Comparison of ENCODE assay signal across 8 cellular contexts in genomic region chr15:43800286-43801136, GRCh38. TPM values are rescaled to one million over a fixed set of nuclear protein-coding genes. Genes with fewer than 3 reads are reported as not detected.
DNase-seq lines count a peak whose midpoint lies in the region; ATAC-seq and TF ChIP-seq lines count a peak whose summit lies in the region.

TSS of gene HYPK (plus strand) at chr15:43800599. CDS start at chr15:43800623, 24 bp downstream.

- no peaks in the 10 kb centered on the region for H3K9me3 Mint-ChIP-seq in T-cell
- H3K9me3 Mint-ChIP-seq in type B pancreatic cell, result no peaks in the 10 kb centered on the region

- H3K9ac ChIP-seq in adipocyte (ENCODE audit: low read length), result peak within 1 kb of the TSS; percentile 97

- peaks cover 49% of the 10 kb centered on the region for H3K36me3 Mint-ChIP-seq in T-cell
- H3K36me3 Mint-ChIP-seq in type B pancreatic cell, result peaks cover 44% of the 10 kb centered on the region

- no peak for TF ChIP-seq CTCF in type B pancreatic cell (conservative IDR thresholded peaks at IDR 0.05)

- intact Hi-C loops in cardiac septum (cut with DNase I), result loop anchor here (2.0 kb wide), 1 partner anchor 24 kb away; the partner anchor contains the start of gene MFAP1
- intact Hi-C loops in posterior cingulate gyrus (cut with DNase I), result loop anchor here (1.0 kb wide), 1 partner anchor 24 kb away; the partner anchor contains the start of gene MFAP1

- peak; percentile 56 for DNase-seq in NCI-H1105 treated with DMSO at 0.1 percent for 48 hours (lab: John Stamatoyannopoulos, UW)
- peak; percentile 84 to 95 (median 92) for DNase-seq in T-cell
- peak; percentile 95 for DNase-seq in adipocyte (ENCODE audit: low read depth)
- peak; percentile 97 for DNase-seq in cardiac septum (ENCODE audit: low spot score)
- peak; percentile 88 to 99 (median 94) for DNase-seq in posterior cingulate gyrus
- DNase-seq in type B pancreatic cell (ENCODE audit: extremely low spot score, unreplicated experiment), result peak; percentile 90

- peak; percentile 86 for ATAC-seq in HG02571 (IDR thresholded peaks at IDR 0.05; ENCODE audit: unreplicated experiment)
- peak; percentile 96 to 99 (median 98) for ATAC-seq in T-cell (replicated peaks in 1 of 4)

- peaks cover 54% of the 10 kb centered on the region for H3K36me3 ChIP-seq in adipocyte (ENCODE audit: control insufficient read depth, insufficient read depth, low read length, severe bottlenecking)

- no peaks in the 10 kb centered on the region for H3K9me3 ChIP-seq in adipocyte (ENCODE audit: control insufficient read depth, low read length)

- no peaks in the 10 kb centered on the region for H3K27me3 ChIP-seq in adipocyte (replicated peaks; ENCODE audit: control insufficient read depth, insufficient read depth, low read length)

- H3K4me1 Mint-ChIP-seq in T-cell (peaks cover 49 to 54% (median 53%) of the 10 kb centered on the region in 3 donors), type B pancreatic cell (ENCODE audit: unreplicated experiment) (peaks cover 48% of the 10 kb centered on the region)

- POLR2A ChIA-PET in T-cell (lab: Charles Lee), result interaction anchor here (0.6 to 1.2 kb wide), 6 partner anchors 21 to 627 kb away, joined by 3 to 11 read pairs (median 4); partner anchors contain the start of genes MFAP1 (in 2 of the 2) and CTDSPL2 (in 1 of the 2)

- H3K4me3 Mint-ChIP-seq in T-cell (peak within 1 kb of the TSS; percentile 97 to 99 (median 99)), type B pancreatic cell (peak within 1 kb of the TSS; percentile 100)

- H3K27ac Mint-ChIP-seq in T-cell (peak within 1 kb of the TSS; percentile 98), type B pancreatic cell (peak within 1 kb of the TSS; percentile 95)

- CTCF ChIA-PET in T-cell (lab: Charles Lee), result interaction anchor here (0.6 to 1.4 kb wide), 4 partner anchors 10 to 55 kb away, joined by 3 to 5 read pairs (median 5); partner anchors contain the start of genes ELL3 (in 1 of the 2), MFAP1 (in 1 of the 2) and PDIA3 (in 1 of the 2)

- no peaks in the 10 kb centered on the region for H3K27me3 Mint-ChIP-seq in T-cell
- no peaks in the 10 kb centered on the region for H3K27me3 Mint-ChIP-seq in type B pancreatic cell

- H3K4me1 ChIP-seq in adipocyte (ENCODE audit: control insufficient read depth, insufficient read depth, low read length), result peaks cover 38% of the 10 kb centered on the region

- H3K4me3 ChIP-seq in GM08714 (ENCODE audit: low read length), result peak within 1 kb of the TSS; percentile 82
- H3K4me3 ChIP-seq in adipocyte (ENCODE audit: low read length), result peak within 1 kb of the TSS; percentile 96

RNA-seq across cellular contexts. Expression of gene HYPK, which starts in this region (rescaled TPM):
- 10 to 100 TPM; 19.2 to 23.6 (median 21.8) TPM for total RNA-seq in T-cell
- total RNA-seq in cardiac septum, result 11.7 TPM
- total RNA-seq in type B pancreatic cell (ENCODE audit: low replicate concordance), result 14.9 and 17.2 TPM in 2 replicates

Comparison
In these comparisons a context has a peak if more than half of its experiments do, and no peak if none do; other contexts are left out.
1. Peak in every context shown above with its lines: DNase-seq, ATAC-seq and H3K4me3 ChIP-seq.